ENCODE assay signal across 1 cellular context in genomic region chrX:48801281-48802088, GRCh38.
A peak's percentile ranks its signal among the peaks of the same experiment; 100 is the strongest.
TF ChIP-seq lines count a peak whose summit lies in the region.

Gene HDAC6 (plus strand): TSS chrX:48802067. CDS start chrX:48802693, 626 bp downstream.

TF ChIP-seq in H1, 55 proteins besides CTCF, POLR2A, EP300 and RAD21:
- TF ChIP-seq NANOG (IDR thresholded peaks at IDR 0.05; ENCODE audit: insufficient read depth, low read depth, low read length, poor library complexity, severe bottlenecking) (no peak), BRCA1 (IDR thresholded peaks at IDR 0.05; ENCODE audit: low read depth, low read length) (peak; percentile 76), GABPA (IDR thresholded peaks at IDR 0.05; ENCODE audit: borderline replicate concordance, insufficient read depth, low read length) (no peak), SIX5 (IDR thresholded peaks at IDR 0.05; ENCODE audit: low read depth, low read length) (no peak), BACH1 (IDR thresholded peaks at IDR 0.05; ENCODE audit: low read length) (no peak), KDM5A (IDR thresholded peaks at IDR 0.05; ENCODE audit: low read length) (peak; percentile 80), TCF12 (IDR thresholded peaks at IDR 0.05; ENCODE audit: low read depth, low read length) (no peak), CHD2 (IDR thresholded peaks at IDR 0.05; ENCODE audit: low read length) (peak; percentile 94), SP1 (IDR thresholded peaks at IDR 0.05; ENCODE audit: low read depth, low read length) (peak; percentile 40; the same call in 1 of the 2 replicates), TAF1 (IDR thresholded peaks at IDR 0.05; ENCODE audit: low read depth, low read length) (peak; percentile 77), SIN3A (conservative IDR thresholded peaks at IDR 0.05 in 1 of 2, IDR thresholded peaks at IDR 0.05 in 1 of 2; ENCODE audit: low read depth in 1 of 2, low read length in 2 of 2) (peak in 1 of 2 experiments; percentile 53; a peak in 1 of 4 replicates), POLR2AphosphoS5 (IDR thresholded peaks at IDR 0.05; ENCODE audit: low read depth, low read length) (peak; percentile 37), ASH2L (IDR thresholded peaks at IDR 0.05; ENCODE audit: low read length) (peak; percentile 90), PHF8 (conservative IDR thresholded peaks at IDR 0.05; ENCODE audit: low read depth, low read length) (peak; percentile 59; the same call in 1 of the 2 replicates), TAF7 (optimal IDR thresholded peaks at IDR 0.05; ENCODE audit: borderline replicate concordance, low read depth, low read length) (peak; percentile 53), SP4 (IDR thresholded peaks at IDR 0.05; ENCODE audit: low read length) (0 out of 2 replicates have a peak, but pooled peaks have one; percentile 54), CREB1 (IDR thresholded peaks at IDR 0.05) (peak; percentile 97), RBBP5 (IDR thresholded peaks at IDR 0.05; ENCODE audit: borderline replicate concordance, low read depth, low read length) (no peak), KDM4A (IDR thresholded peaks at IDR 0.05; ENCODE audit: low read depth, low read length, severe bottlenecking) (peak; percentile 91), SRF (IDR thresholded peaks at IDR 0.05; ENCODE audit: low read depth, low read length) (0 out of 2 replicates have a peak, but pooled peaks have one; percentile 16)
- TF ChIP-seq, protein P1, sequence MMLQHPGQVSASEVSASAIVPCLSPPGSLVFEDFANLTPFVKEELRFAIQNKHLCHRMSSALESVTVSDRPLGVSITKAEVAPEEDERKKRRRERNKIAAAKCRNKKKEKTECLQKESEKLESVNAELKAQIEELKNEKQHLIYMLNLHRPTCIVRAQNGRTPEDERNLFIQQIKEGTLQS (IDR thresholded peaks at IDR 0.05; ENCODE audit: insufficient read depth, low read depth, low read length), result peak; percentile 67
- TF ChIP-seq, protein P2, sequence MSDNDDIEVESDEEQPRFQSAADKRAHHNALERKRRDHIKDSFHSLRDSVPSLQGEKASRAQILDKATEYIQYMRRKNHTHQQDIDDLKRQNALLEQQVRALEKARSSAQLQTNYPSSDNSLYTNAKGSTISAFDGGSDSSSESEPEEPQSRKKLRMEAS (IDR thresholded peaks at IDR 0.05), result peak; percentile 55; the same call in 1 of the 2 replicates
